Comparison of ENCODE assay signal across 8 cellular contexts in genomic region chr13:41017744-41018582, GRCh38. TPM values are rescaled to one million over a fixed set of nuclear protein-coding genes. Genes with fewer than 3 reads are reported as not detected.
A peak's percentile ranks its signal among the peaks of the same experiment; 100 is the strongest.
DNase-seq lines count a peak whose midpoint lies in the region; ATAC-seq and TF ChIP-seq lines count a peak whose summit lies in the region.

No MANE protein-coding gene starts in this region.

- 58 to 83% (median 79%) methylated on average over 3 of the region's 3 CpGs for WGBS in ovary, 3 donors

- H3K27me3 ChIP-seq in DND-41 (ENCODE audit: insufficient read depth, low read length, poor library complexity), result no peaks in the 10 kb centered on the region
- no peaks in the 10 kb centered on the region for H3K27me3 ChIP-seq in ovary

- H3K27ac ChIP-seq in DND-41 (ENCODE audit: low read length) (peak overlapping the region; percentile 99), ovary (peak overlapping the region in 1 of 2 donors; percentile 28)

- ATAC-seq in DND-41 (ENCODE audit: insufficient read depth, low read depth), result peak; percentile 34; the same call in 2 of the 3 replicates

- TF ChIP-seq POLR2A in NB4 (IDR thresholded peaks at IDR 0.05; ENCODE audit: extremely low read depth, insufficient read length) (no peak), ovary (IDR thresholded peaks at IDR 0.05) (no peak)

- peak overlapping the region; percentile 6 for H3K4me3 Mint-ChIP-seq in chondrocyte (ENCODE audit: unreplicated experiment)

- peaks cover 5% of the 10 kb centered on the region for H3K36me3 ChIP-seq in DND-41 (ENCODE audit: insufficient read depth, low read length)
- no peaks in the 10 kb centered on the region for H3K36me3 ChIP-seq in ovary

- peak overlapping the region; percentile 27 for H3K27ac Mint-ChIP-seq in chondrocyte (ENCODE audit: unreplicated experiment)

- intact Hi-C loops in ovary (cut with DNase I), result no loop called here

- peaks cover 32% of the 10 kb centered on the region for H3K4me1 Mint-ChIP-seq in chondrocyte (ENCODE audit: low read depth)

- H3K4me3 ChIP-seq in DND-41 (ENCODE audit: low read depth in 1 of 2, low read length in 2 of 2), result peak overlapping the region; percentile 65 to 68
- H3K4me3 ChIP-seq in NB4 (ENCODE audit: low read depth, low read length), result peak overlapping the region; percentile 92
- H3K4me3 ChIP-seq in ovary, result peak overlapping the region; percentile 0

- H3K9me3 Mint-ChIP-seq in chondrocyte (ENCODE audit: low read depth), result peaks cover 2% of the 10 kb centered on the region

- TF ChIP-seq CTCF in DND-41 (IDR thresholded peaks at IDR 0.05; ENCODE audit: borderline replicate concordance, extremely low read depth, low read length, poor library complexity, severe bottlenecking) (no peak), NB4 (IDR thresholded peaks at IDR 0.05; ENCODE audit: low read depth, low read length) (no peak), chondrocyte (IDR thresholded peaks at IDR 0.05) (no peak), ovary (IDR thresholded peaks at IDR 0.05) (no peak)

- peaks cover 56% of the 10 kb centered on the region for H3K4me1 ChIP-seq in DND-41 (ENCODE audit: insufficient read depth, low read length)
- peaks cover 1% of the 10 kb centered on the region for H3K4me1 ChIP-seq in ovary (ENCODE audit: insufficient read depth)

- no peak overlapping the region for H2AFZ ChIP-seq in DND-41 (ENCODE audit: low read depth, low read length)

- peak overlapping the region; percentile 64 for H3K4me2 ChIP-seq in DND-41 (ENCODE audit: insufficient read depth, low read length)

- no peak for TF ChIP-seq EP300 in ovary (IDR thresholded peaks at IDR 0.05)

- H3K36me3 Mint-ChIP-seq in chondrocyte (ENCODE audit: low read depth), result peaks cover 1% of the 10 kb centered on the region

- no peak for DNase-seq in DND-41
- DNase-seq in NB4 (ENCODE audit: low read depth), result peak; percentile 47
- no peak for DNase-seq in chondrocyte (ENCODE audit: low spot score)
- DNase-seq in ovary, result no peak
- DNase-seq in NCI-H2107 (lab: John Stamatoyannopoulos, UW), result no peak
- no peak for DNase-seq in activated gamma-delta T cell (lab: John Stamatoyannopoulos, UW)
- no peak for DNase-seq in stimulated activated CD4-positive, alpha-beta T cell treated with anti-CD3 and anti-CD28 coated beads, Interleukin-4, amount 100 ng/mL, for 24 hours
- DNase-seq in NCI-H446 treated with DMSO at 0.1 percent for 48 hours (lab: John Stamatoyannopoulos, UW), result no peak

- H3K9me3 ChIP-seq in DND-41 (ENCODE audit: insufficient read depth, low read length, severe bottlenecking) (no peaks in the 10 kb centered on the region), ovary (no peaks in the 10 kb centered on the region)

- H3K27me3 Mint-ChIP-seq in chondrocyte (ENCODE audit: low read depth), result no peaks in the 10 kb centered on the region

- H3K79me2 ChIP-seq in DND-41 (ENCODE audit: insufficient read depth, low read length), result peaks cover 98% of the 10 kb centered on the region

- peak overlapping the region; percentile 84 for H3K9ac ChIP-seq in DND-41 (ENCODE audit: low read depth, low read length)

- no peaks in the 10 kb centered on the region for H4K20me1 ChIP-seq in DND-41 (ENCODE audit: insufficient read depth, low read length)

RNA-seq across cellular contexts. Expression of gene ELF1, which starts 1.2 kb away (rescaled TPM):
- 45.7 to 46.7 TPM (median 45.8 TPM) in 3 replicates for total RNA-seq in chondrocyte
- total RNA-seq in ovary, result 10 to 100 TPM; 41.0 to 53.2 (median 47.7) TPM
- polyA plus RNA-seq in ovary, result 10 to 100 TPM; 28.5 to 49.3 TPM

RNA-seq across cellular contexts. Expression of gene WBP4, which starts 43.3 kb away (rescaled TPM):
- total RNA-seq in chondrocyte, result 5.1 to 5.8 TPM (median 5.3 TPM) in 3 replicates
- 10 to 100 TPM in 3 of 7 donors, 1 to 10 TPM in 4; 7.5 to 10.8 (median 9.8) TPM for total RNA-seq in ovary
- 10 to 100 TPM; 11.4 to 13.2 TPM for polyA plus RNA-seq in ovary

Comparison
In these comparisons a context has a peak if more than half of its experiments do, and no peak if none do; other contexts are left out.
1. H3K4me3 ChIP-seq: peak in every context shown above with its lines; median percentile 92 in NB4; 66 in DND-41; 0 in ovary.